Comparison of ENCODE assay signal across 8 cellular contexts in the genomic region with DNA sequence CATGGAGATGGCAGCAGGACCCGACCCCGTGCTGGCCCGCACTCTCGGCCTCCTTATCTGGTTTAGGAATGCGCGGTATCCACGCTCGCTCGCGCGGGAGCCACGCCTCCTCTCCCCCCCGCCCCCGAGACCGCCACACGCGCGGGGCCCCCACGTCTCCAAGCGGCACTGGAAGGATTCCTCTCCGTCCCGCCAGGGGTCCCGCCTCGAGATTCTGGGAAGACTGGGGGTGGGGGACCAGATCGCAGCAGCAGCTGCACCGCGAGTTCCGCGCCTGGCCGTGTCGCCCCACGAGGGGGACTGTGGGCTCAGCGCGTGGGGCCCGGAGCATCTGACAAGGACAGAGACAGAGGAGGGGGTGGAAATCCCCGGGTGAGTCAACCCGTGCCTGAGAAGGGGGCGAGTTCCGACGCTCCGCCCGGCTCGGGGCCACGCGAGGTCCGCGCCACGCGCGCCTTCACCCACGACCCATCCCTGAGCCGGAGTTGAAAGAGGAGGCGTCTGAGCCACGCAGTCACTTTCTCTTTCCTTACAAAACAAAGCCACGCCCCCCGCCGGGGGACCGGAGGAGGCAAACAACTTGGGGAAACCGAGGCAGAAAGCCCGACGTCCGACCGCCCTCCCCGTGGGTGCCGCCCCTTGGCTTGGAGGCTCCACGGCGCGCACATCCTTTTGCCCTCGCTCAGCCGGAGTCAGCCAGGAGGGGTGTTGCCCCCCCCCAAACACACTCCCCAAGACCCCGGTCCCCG. TPM values are rescaled to one million over a fixed set of nuclear protein-coding genes. Genes with fewer than 3 reads are reported as not detected.
DNase-seq lines count a peak whose midpoint lies in the region; ATAC-seq, FAIRE-seq and TF ChIP-seq lines count a peak whose summit lies in the region.

No MANE protein-coding gene starts in this region.

- H3K4me1 Mint-ChIP-seq in activated T-cell treated with anti-CD3 and anti-CD28 coated beads, Interleukin-2, amount 50 U/mL, for 72 hours (ENCODE audit: low read depth) = peaks cover 21% of the 10 kb centered on the region

- DNase-seq in GM12891 (ENCODE audit: insufficient read length, low spot score) = no peak
- DNase-seq in NB4 (ENCODE audit: low read depth) = peak; percentile 55
- DNase-seq in activated T-cell treated with anti-CD3 and anti-CD28 coated beads, Interleukin-2, amount 50 U/mL, for 72 hours = peak; percentile 68 to 69
- peak; percentile 61 for DNase-seq in fibroblast of pulmonary artery (ENCODE audit: low read depth)
- DNase-seq in osteoblast (ENCODE audit: insufficient read length, low spot score, missing footprints) = peak; percentile 91
- DNase-seq in tibial nerve (ENCODE audit: low spot score in 2 of 2) = peak; percentile 40 to 41
- no peak for DNase-seq in NCI-H1436 (lab: John Stamatoyannopoulos, UW)
- DNase-seq in NCI-H1417 treated with DMSO at 0.1 percent for 48 hours (lab: John Stamatoyannopoulos, UW) = no peak

- no peaks in the 10 kb centered on the region for H3K36me3 Mint-ChIP-seq in activated T-cell treated with anti-CD3 and anti-CD28 coated beads, Interleukin-2, amount 50 U/mL, for 72 hours (ENCODE audit: insufficient read depth in 2 of 2)

- H3K27me3 Mint-ChIP-seq in activated T-cell treated with anti-CD3 and anti-CD28 coated beads, Interleukin-2, amount 50 U/mL, for 72 hours (ENCODE audit: low read depth) = no peaks in the 10 kb centered on the region

- peak overlapping the region; percentile 74 for H2AFZ ChIP-seq in osteoblast (ENCODE audit: low read length)

- TF ChIP-seq POLR2A in GM12891 (IDR thresholded peaks at IDR 0.05; ENCODE audit: low read depth, low read length) = no peak
- no peak for TF ChIP-seq POLR2A in NB4 (IDR thresholded peaks at IDR 0.05; ENCODE audit: extremely low read depth, insufficient read length)
- TF ChIP-seq POLR2A in tibial nerve (IDR thresholded peaks at IDR 0.05) = no peak

- H3K27ac Mint-ChIP-seq in activated T-cell treated with anti-CD3 and anti-CD28 coated beads, Interleukin-2, amount 50 U/mL, for 72 hours = peak overlapping the region; percentile 42

- peaks cover 13% of the 10 kb centered on the region for H3K79me2 ChIP-seq in osteoblast (ENCODE audit: insufficient read depth, low read length)

- peak overlapping the region; percentile 59 for H3K4me3 ChIP-seq in NB4 (ENCODE audit: low read depth, low read length)
- H3K4me3 ChIP-seq in fibroblast of pulmonary artery (replicated peaks; ENCODE audit: low read depth, low read length) = peak overlapping the region; percentile 90
- H3K4me3 ChIP-seq in osteoblast (ENCODE audit: insufficient read depth, low read length) = peak overlapping the region; percentile 92
- H3K4me3 ChIP-seq in tibial nerve = peak overlapping the region; percentile 80 to 98 (median 86)

- H4K20me1 ChIP-seq in osteoblast (ENCODE audit: insufficient read depth, low read length) = peaks cover 24% of the 10 kb centered on the region

- H3K27me3 ChIP-seq in osteoblast (ENCODE audit: insufficient read depth, low read length) = no peaks in the 10 kb centered on the region
- no peaks in the 10 kb centered on the region for H3K27me3 ChIP-seq in tibial nerve

- peak; percentile 71 to 73 for ATAC-seq in activated T-cell treated with anti-CD3 and anti-CD28 coated beads, Interleukin-2, amount 50 U/mL, for 72 hours (replicated peaks in 1 of 2)

- no peaks in the 10 kb centered on the region for H3K9me3 Mint-ChIP-seq in activated T-cell treated with anti-CD3 and anti-CD28 coated beads, Interleukin-2, amount 50 U/mL, for 72 hours

- H3K36me3 ChIP-seq in osteoblast (ENCODE audit: insufficient read depth, low read length) = no peaks in the 10 kb centered on the region
- no peaks in the 10 kb centered on the region for H3K36me3 ChIP-seq in tibial nerve

- WGBS in tibial nerve, 2 donors = 1% methylated on average over 40 to 71 of the region's 72 CpGs

- H3K27ac ChIP-seq in osteoblast (ENCODE audit: low read depth, low read length) = peak overlapping the region; percentile 83
- H3K27ac ChIP-seq in tibial nerve = peak overlapping the region; percentile 93 to 98 (median 94)

- H3K9me3 ChIP-seq in osteoblast (ENCODE audit: low read depth, low read length) (no peaks in the 10 kb centered on the region), tibial nerve (no peaks in the 10 kb centered on the region)

- H3K4me3 Mint-ChIP-seq in activated T-cell treated with anti-CD3 and anti-CD28 coated beads, Interleukin-2, amount 50 U/mL, for 72 hours = peak overlapping the region; percentile 93

- peak overlapping the region; percentile 81 for H3K4me2 ChIP-seq in osteoblast (ENCODE audit: insufficient read depth, low read length)

- H3K4me1 ChIP-seq in osteoblast (ENCODE audit: insufficient read depth, low read length) = peaks cover 12% of the 10 kb centered on the region
- H3K4me1 ChIP-seq in tibial nerve = peaks cover 0 to 59% (median 27%) of the 10 kb centered on the region in 4 donors

- TF ChIP-seq EP300 in tibial nerve (IDR thresholded peaks at IDR 0.05) = no peak

- TF ChIP-seq CTCF in NB4 (IDR thresholded peaks at IDR 0.05; ENCODE audit: low read depth, low read length) (no peak), fibroblast of pulmonary artery (IDR thresholded peaks at IDR 0.05; ENCODE audit: low read length, missing control alignments) (no peak), osteoblast (IDR thresholded peaks at IDR 0.05; ENCODE audit: extremely low read depth, low read depth, low read length) (no peak), tibial nerve (IDR thresholded peaks at IDR 0.05) (peak in 1 of 5 experiments; percentile 30)

- FAIRE-seq in GM12891 (lab: Jason Lieb, UNC) = peak; percentile 20

TF ChIP-seq in GM12891, 5 proteins besides CTCF, POLR2A, EP300 and RAD21:
- TF ChIP-seq TAF1 (IDR thresholded peaks at IDR 0.05; ENCODE audit: low read depth, low read length) = 0 out of 2 replicates have a peak, but pooled peaks have one; percentile 22
- TF ChIP-seq PAX5 (IDR thresholded peaks at IDR 0.05; ENCODE audit: insufficient read depth, low read length, severe bottlenecking) = no peak

RNA-seq across cellular contexts. Expression of a gene that starts 0.8 kb away (rescaled TPM):
- polyA plus RNA-seq in GM12891 (2012; ENCODE audit: low read depth, missing spikeins) = 7.8 TPM
- 10 to 100 TPM; 11.5 to 11.6 TPM for total RNA-seq in activated T-cell treated with anti-CD3 and anti-CD28 coated beads, Interleukin-2, amount 50 U/mL, for 72 hours
- total RNA-seq in osteoblast (9.4 and 14.1 TPM in 2 replicates), tibial nerve (10 to 100 TPM; 11.6 to 13.3 (median 12.2) TPM)

RNA-seq across cellular contexts. Expression of a gene that starts 21.7 kb away (rescaled TPM):
- 102 TPM for polyA plus RNA-seq in GM12891 (2012; ENCODE audit: low read depth, missing spikeins)
- total RNA-seq in activated T-cell treated with anti-CD3 and anti-CD28 coated beads, Interleukin-2, amount 50 U/mL, for 72 hours = 10 to 100 TPM; 83.2 to 93.6 TPM
- total RNA-seq in osteoblast (37.1 and 37.3 TPM in 2 replicates), tibial nerve (10 to 100 TPM; 37.9 to 83.1 (median 47.8) TPM)

RNA-seq across cellular contexts. Expression of a gene that starts 35.6 kb away (rescaled TPM):
- 76.2 TPM for polyA plus RNA-seq in GM12891 (2012; ENCODE audit: low read depth, missing spikeins)
- total RNA-seq in activated T-cell treated with anti-CD3 and anti-CD28 coated beads, Interleukin-2, amount 50 U/mL, for 72 hours = 100 to 1,000 TPM; 294 to 304 TPM
- total RNA-seq in osteoblast = 24.2 and 33.7 TPM in 2 replicates
- 10 to 100 TPM; 48.2 to 72.9 (median 55.2) TPM for total RNA-seq in tibial nerve

RNA-seq across cellular contexts. Expression of a gene that starts 40.6 kb away (rescaled TPM):
- polyA plus RNA-seq in GM12891 (2012; ENCODE audit: low read depth, missing spikeins) = 55.2 TPM
- total RNA-seq in activated T-cell treated with anti-CD3 and anti-CD28 coated beads, Interleukin-2, amount 50 U/mL, for 72 hours = 10 to 100 TPM; 20.7 to 40.1 TPM
- 25.6 and 35.5 TPM in 2 replicates for total RNA-seq in osteoblast
- 10 to 100 TPM; 14.7 to 50.1 (median 43.1) TPM for total RNA-seq in tibial nerve

RNA-seq across cellular contexts. Expression of a gene that starts 56.4 kb away (rescaled TPM):
- polyA plus RNA-seq in GM12891 (2012; ENCODE audit: low read depth, missing spikeins) = 0.77 TPM
- total RNA-seq in activated T-cell treated with anti-CD3 and anti-CD28 coated beads, Interleukin-2, amount 50 U/mL, for 72 hours = 1 to 10 TPM; 1.5 to 1.9 TPM
- total RNA-seq in osteoblast (under 0.01 and 0.29 TPM in 2 replicates), tibial nerve (1 to 10 TPM in 1 of 4 donors, not detected in 3; 1.3 TPM)

Comparison
In these comparisons a context has a peak if more than half of its experiments do, and no peak if none do; other contexts are left out.
1. DNase-seq: peak in NB4 (single experiment), activated T-cell treated with anti-CD3 and anti-CD28 coated beads, Interleukin-2, amount 50 U/mL, for 72 hours (2 of 2), fibroblast of pulmonary artery (single experiment), osteoblast (single experiment) and tibial nerve (2 of 2); none in GM12891 (single experiment), NCI-H1436 (single experiment) and NCI-H1417 treated with DMSO at 0.1 percent for 48 hours (single experiment).
2. Peak in every context shown above with its lines, with median percentiles within 50 percentile points of each other: H3K4me3 ChIP-seq.